23 cellular contexts compared by ENCODE assay signal in genomic region chr5:62496152-62496551, GRCh38.
"Had no signal": no experiment of that assay in that cellular context is flagged by ENCODE, and none has a peak within 500 bp of the region (broad histone marks: within the 10 kb centered on the region; RNA-seq: fewer than 3 reads in every experiment).

No MANE protein-coding gene starts in this region.

- H3K27me3 Mint-ChIP-seq: dendritic cell treated with granulocyte-macrophage colony-stimulating factor and Interleukin-4, amounts not matched to agents 40 ng/mL and 50 ng/mL, for 4 days; naive thymus-derived CD8-positive, alpha-beta T cell; stimulated activated naive CD8-positive, alpha-beta T cell treated with anti-CD3 and anti-CD28 coated beads, Interleukin-15, amount 100 ng/mL, for 72 hours had no signal

- ATAC-seq: gastrocnemius medialis; left ventricle myocardium superior; lower lobe of right lung; naive thymus-derived CD8-positive, alpha-beta T cell; sciatic nerve; stimulated activated naive CD8-positive, alpha-beta T cell treated with anti-CD3 and anti-CD28 coated beads, Interleukin-15, amount 100 ng/mL, for 72 hours had no signal

- H3K27ac ChIP-seq: gastrocnemius medialis, lower lobe of right lung, prostate gland, right atrium auricular region, suprapubic skin, vagina had no signal

- H3K9me3 ChIP-seq: gastrocnemius medialis, lower lobe of right lung, prostate gland, right atrium auricular region, suprapubic skin, vagina had no signal

- H3K27ac Mint-ChIP-seq: dendritic cell treated with granulocyte-macrophage colony-stimulating factor and Interleukin-4, amounts not matched to agents 40 ng/mL and 50 ng/mL, for 4 days; naive thymus-derived CD8-positive, alpha-beta T cell; nephron progenitor cell; stimulated activated naive CD8-positive, alpha-beta T cell treated with anti-CD3 and anti-CD28 coated beads, Interleukin-15, amount 100 ng/mL, for 72 hours had no signal

- H3K4me1 ChIP-seq: gastrocnemius medialis, lower lobe of right lung, prostate gland, right atrium auricular region, suprapubic skin, vagina had no signal

- H3K9me3 Mint-ChIP-seq: dendritic cell treated with granulocyte-macrophage colony-stimulating factor and Interleukin-4, amounts not matched to agents 40 ng/mL and 50 ng/mL, for 4 days; naive thymus-derived CD8-positive, alpha-beta T cell; nephron progenitor cell; stimulated activated naive CD8-positive, alpha-beta T cell treated with anti-CD3 and anti-CD28 coated beads, Interleukin-15, amount 100 ng/mL, for 72 hours had no signal

- H3K4me2 ChIP-seq: smooth muscle cell had no signal

- H3K4me1 Mint-ChIP-seq: naive thymus-derived CD8-positive, alpha-beta T cell; nephron progenitor cell; stimulated activated naive CD8-positive, alpha-beta T cell treated with anti-CD3 and anti-CD28 coated beads, Interleukin-15, amount 100 ng/mL, for 72 hours had no signal

- H3K27me3 ChIP-seq: gastrocnemius medialis, right atrium auricular region, suprapubic skin, vagina had no signal

- H3K4me3 Mint-ChIP-seq: dendritic cell treated with granulocyte-macrophage colony-stimulating factor and Interleukin-4, amounts not matched to agents 40 ng/mL and 50 ng/mL, for 4 days; naive thymus-derived CD8-positive, alpha-beta T cell; nephron progenitor cell; stimulated activated naive CD8-positive, alpha-beta T cell treated with anti-CD3 and anti-CD28 coated beads, Interleukin-15, amount 100 ng/mL, for 72 hours had no signal

- H3K4me3 ChIP-seq: gastrocnemius medialis, lower lobe of right lung, prostate gland, right atrium auricular region, smooth muscle cell, suprapubic skin, vagina had no signal

- DNase-seq: effector CD8-positive, alpha-beta T cell; erythroblast; gastrocnemius medialis; head of caudate nucleus; left ventricle myocardium superior; lower lobe of right lung; naive thymus-derived CD8-positive, alpha-beta T cell; nephron progenitor cell; nucleus accumbens; stimulated activated CD4-positive, alpha-beta T cell treated with anti-CD3 and anti-CD28 coated beads, Interleukin-12 subunit alpha, Interleukin-12 subunit beta, amount 100 ng/mL, for 4 hours; stimulated activated CD4-positive, alpha-beta T cell treated with anti-CD3 and anti-CD28 coated beads, Interleukin-1b, Interleukin-23, amount 100 ng/mL, for 48 hours; stimulated activated CD4-positive, alpha-beta T cell treated with anti-CD3 and anti-CD28 coated beads, Interleukin-4, amount 100 ng/mL, for 1 hour; stimulated activated CD8-positive, alpha-beta memory T cell treated with anti-CD3 and anti-CD28 coated beads, Interleukin-4, amount 100 ng/mL, for 48 hours; stimulated activated naive CD4-positive, alpha-beta T cell; stimulated activated naive CD8-positive, alpha-beta T cell treated with anti-CD3 and anti-CD28 coated beads, Interleukin-15, amount 100 ng/mL, for 72 hours; trophoblast cell had no signal

- H3K36me3 ChIP-seq: prostate gland had no signal
